Comparison of ENCODE assay signal across 8 cellular contexts in genomic region chr2:177239934-177240600, GRCh38. TPM values are rescaled to one million over a fixed set of nuclear protein-coding genes. Genes with fewer than 3 reads are reported as not detected.
DNase-seq lines count a peak whose midpoint lies in the region; ATAC-seq and TF ChIP-seq lines count a peak whose summit lies in the region.

No MANE protein-coding gene starts in this region.

- peaks cover 64% of the 10 kb centered on the region for H3K4me1 ChIP-seq in PC-3 (ENCODE audit: insufficient read depth, low read length)
- H3K4me1 ChIP-seq in upper lobe of left lung = peaks cover 84 to 92% (median 86%) of the 10 kb centered on the region in 4 donors

- ATAC-seq in GM18505 (IDR thresholded peaks at IDR 0.05; ENCODE audit: unreplicated experiment) (peak; percentile 60), HG03097 (IDR thresholded peaks at IDR 0.05; ENCODE audit: low FRiP score, unreplicated experiment) (peak; percentile 75), PC-3 (peak; percentile 57), upper lobe of left lung (ENCODE audit: low FRiP score in 2 of 2) (peak; percentile 85 to 86)

- no peaks in the 10 kb centered on the region for H3F3A ChIP-seq in PC-3 (ENCODE audit: low read length, unreplicated experiment)

- BruUV-seq in PC-3 (replicated peaks; lab: Mats Ljungman, UMichigan) = no TSS peak

- POLR2A ChIA-PET in PC-3 (lab: Charles Lee; ENCODE audit: unreplicated experiment) = interaction anchor here (0.6 to 1.2 kb wide), 6 partner anchors 23 to 155 kb away, joined by 3 to 7 read pairs (median 4); no protein-coding TSS in a partner anchor

- no peaks in the 10 kb centered on the region for H3K9me2 ChIP-seq in PC-3 (replicated peaks; ENCODE audit: low read length)

- 16 to 30% methylated on average over 5 of the region's 5 CpGs for WGBS in upper lobe of left lung, 2 donors

- H3K27ac ChIP-seq in 22Rv1 = peak overlapping the region; percentile 40; the same call in 1 of the 2 replicates
- peak overlapping the region; percentile 21 for H3K27ac ChIP-seq in PC-3 (ENCODE audit: low read length)
- H3K27ac ChIP-seq in upper lobe of left lung = peak overlapping the region; percentile 81 to 92 (median 86)

- CTCF ChIA-PET in PC-3 (lab: Charles Lee) = no interaction called here

- no peaks in the 10 kb centered on the region for H3K9me3 ChIP-seq in PC-3 (ENCODE audit: low read length)
- H3K9me3 ChIP-seq in upper lobe of left lung = no peaks in the 10 kb centered on the region

- no peak overlapping the region for H3K9ac ChIP-seq in PC-3 (ENCODE audit: low read length)

- H3K36me3 ChIP-seq in PC-3 (ENCODE audit: low read depth, low read length) = 0 out of 2 replicates have a peak, but pooled peaks cover 2% of the 10 kb centered on the region
- H3K36me3 ChIP-seq in upper lobe of left lung = no peaks in the 10 kb centered on the region

- TF ChIP-seq POLR2A in GM18505 (IDR thresholded peaks at IDR 0.05; ENCODE audit: borderline replicate concordance, extremely low read depth, insufficient read depth, insufficient read length) (no peak), upper lobe of left lung (IDR thresholded peaks at IDR 0.05) (peak in 1 of 4 donors; percentile 62)

- no peak overlapping the region for H2AFZ ChIP-seq in PC-3 (ENCODE audit: low read length)

- peak overlapping the region; percentile 32 for H3K4me2 ChIP-seq in PC-3 (ENCODE audit: low read length)

- no peak overlapping the region for H3K4me3 ChIP-seq in PC-3 (ENCODE audit: low read length)
- H3K4me3 ChIP-seq in upper lobe of left lung = peak overlapping the region in 1 of 4 donors; percentile 12

- DNase-seq in PC-3 (peak; percentile 54), cerebellum (ENCODE audit: low spot score) (peak; percentile 79), lung microvascular endothelial cell (ENCODE audit: low read depth in 2 of 2) (peak; percentile 52 to 85), upper lobe of left lung (peak in 1 of 2 donors; percentile 81)
- no peak for DNase-seq in activated CD8-positive, alpha-beta memory T cell treated with anti-CD3 and anti-CD28 coated beads, Interleukin-2, amount 50 U/mL, for 48 hours

- TF ChIP-seq CTCF in 22Rv1 (IDR thresholded peaks at IDR 0.05) (no peak), PC-3 (conservative IDR thresholded peaks at IDR 0.05; ENCODE audit: low read depth, low read length) (no peak), upper lobe of left lung (IDR thresholded peaks at IDR 0.05) (no peak)

- H4K20me1 ChIP-seq in PC-3 (ENCODE audit: low read length) = peaks cover 25% of the 10 kb centered on the region

- intact Hi-C loops in PC-3 (cut with micrococcal nuclease) = no loop called here

- H3K79me2 ChIP-seq in PC-3 (ENCODE audit: low read length) = peaks cover 98% of the 10 kb centered on the region

- H3K27me3 ChIP-seq in PC-3 (ENCODE audit: low read length) (no peaks in the 10 kb centered on the region), upper lobe of left lung (no peaks in the 10 kb centered on the region)

- peak in 2 of 4 donors; percentile 69 to 80 for TF ChIP-seq EP300 in upper lobe of left lung (IDR thresholded peaks at IDR 0.05)

RNA-seq across cellular contexts. Expression of gene NFE2L2, which starts 24.5 kb away (rescaled TPM):
- total RNA-seq in PC-3 (2014; rRNA removed) = 17.3 and 24.2 TPM in 2 replicates
- total RNA-seq in cerebellum = 21.1 TPM
- total RNA-seq in lung microvascular endothelial cell = 22.0 and 38.1 TPM in 2 replicates
- 100 to 1,000 TPM in 3 of 6 donors, 10 to 100 TPM in 3; 52.4 to 174 (median 94.4) TPM for total RNA-seq in upper lobe of left lung

RNA-seq across cellular contexts. Expression of gene HNRNPA3, which starts 27.5 kb away (rescaled TPM):
- 50.3 and 90.2 TPM in 2 replicates for total RNA-seq in PC-3 (2014; rRNA removed)
- total RNA-seq in cerebellum = 110 TPM
- total RNA-seq in lung microvascular endothelial cell = 26.6 and 31.8 TPM in 2 replicates
- total RNA-seq in upper lobe of left lung = 100 to 1,000 TPM in 2 of 6 donors, 10 to 100 TPM in 4; 53.2 to 146 (median 89.0) TPM

Comparison
In these comparisons a context has a peak if more than half of its experiments do, and no peak if none do; other contexts are left out.
1. H3K27ac ChIP-seq: peak in every context shown above with its lines; median percentile 86 in upper lobe of left lung; 40 in 22Rv1; 21 in PC-3.